11 cellular contexts compared by ENCODE assay signal in the genomic region with DNA sequence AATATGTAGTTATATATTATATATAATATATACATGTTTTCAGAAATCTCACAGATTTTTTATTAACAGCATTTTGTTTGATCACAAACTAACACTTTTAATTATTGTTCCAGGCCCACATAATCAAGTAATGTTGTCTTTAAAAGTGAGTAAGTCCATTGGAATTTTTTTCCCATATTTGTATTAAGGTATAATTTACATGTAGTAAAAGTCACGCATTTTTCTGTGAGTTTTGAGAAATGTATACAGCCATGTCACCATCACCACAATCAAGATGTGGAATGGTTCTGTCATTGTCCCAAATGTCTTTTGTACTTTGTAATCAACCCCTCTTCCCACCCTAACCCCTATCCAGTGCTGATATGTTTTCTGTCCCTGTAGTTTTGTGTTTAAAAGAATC.
DNase-seq lines count a peak whose midpoint lies in the region; ATAC-seq and TF ChIP-seq lines count a peak whose summit lies in the region.
"Had no signal": no experiment of that assay in that cellular context is flagged by ENCODE, and none has a peak within 500 bp of the region (broad histone marks: within the 10 kb centered on the region; RNA-seq: fewer than 3 reads in every experiment).

No MANE protein-coding gene starts in this region.

- DNase-seq in MCF 10A (ENCODE audit: unreplicated experiment) (no peak), mammary epithelial cell (no peak), Panc1 (ENCODE audit: low read depth, low spot score) (no peak), choroid plexus epithelial cell (ENCODE audit: low read depth) (peak; percentile 16), dedifferentiated amniotic fluid mesenchymal stem cell (ENCODE audit: extremely low spot score) (no peak), brain microvascular endothelial cell (no peak), uterus (no peak)
- DNase-seq: ACHN; CD4-positive, CD25-positive, alpha-beta regulatory T cell had no signal

- H3K27ac Mint-ChIP-seq in MCF 10A (ENCODE audit: low read depth, unreplicated experiment) = peak overlapping the region; percentile 57
- H3K27ac Mint-ChIP-seq: CD4-positive, CD25-positive, alpha-beta regulatory T cell had no signal

- H3K36me3 ChIP-seq in mammary epithelial cell (ENCODE audit: insufficient read depth, low read length) (no peaks in the 10 kb centered on the region), Panc1 (ENCODE audit: control insufficient read depth, insufficient read depth, low read length) (no peaks in the 10 kb centered on the region), brain microvascular endothelial cell (replicated peaks) (no peaks in the 10 kb centered on the region), uterus (no peaks in the 10 kb centered on the region)
- H3K36me3 ChIP-seq: BLaER1 treated with 17β-estradiol and CSF1 and Interleukin-3, amounts not matched to agents 10 nM and 100 nM had no signal

- H4K20me1 ChIP-seq in mammary epithelial cell (ENCODE audit: insufficient read depth, low read length) = no peaks in the 10 kb centered on the region
- H4K20me1 ChIP-seq: BLaER1 treated with 17β-estradiol and CSF1 and Interleukin-3, amounts not matched to agents 10 nM and 100 nM had no signal

- TF ChIP-seq CTCF in MCF 10A (IDR thresholded peaks at IDR 0.05; ENCODE audit: unreplicated experiment) (no peak), mammary epithelial cell (conservative IDR thresholded peaks at IDR 0.05 in 1 of 2, IDR thresholded peaks at IDR 0.05 in 1 of 2; ENCODE audit: extremely low read depth in 1 of 2, insufficient read depth in 1 of 2, low read depth in 1 of 2, low read length in 2 of 2) (no peak), Panc1 (IDR thresholded peaks at IDR 0.05) (no peak), choroid plexus epithelial cell (conservative IDR thresholded peaks at IDR 0.05; ENCODE audit: low read depth, low read length) (no peak), brain microvascular endothelial cell (IDR thresholded peaks at IDR 0.05; ENCODE audit: low read depth, low read length, missing control alignments) (no peak), uterus (IDR thresholded peaks at IDR 0.05) (no peak)

- H3K4me1 ChIP-seq in mammary epithelial cell (ENCODE audit: insufficient read depth, low read length) = peaks cover 4% of the 10 kb centered on the region
- H3K4me1 ChIP-seq in Panc1 (ENCODE audit: control insufficient read depth, insufficient read depth, low read length) = peaks cover 7% of the 10 kb centered on the region; the same call in 1 of the 2 replicates
- H3K4me1 ChIP-seq in uterus = no peaks in the 10 kb centered on the region
- H3K4me1 ChIP-seq: BLaER1 treated with 17β-estradiol and CSF1 and Interleukin-3, amounts not matched to agents 10 nM and 100 nM had no signal

- H3K4me3 Mint-ChIP-seq in MCF 10A (ENCODE audit: unreplicated experiment) = no peak overlapping the region
- H3K4me3 Mint-ChIP-seq: CD4-positive, CD25-positive, alpha-beta regulatory T cell had no signal

- POLR2A ChIA-PET in MCF 10A (lab: Yijun Ruan, JAX) (no interaction called here), Panc1 (lab: Charles Lee) (no interaction called here)

- peaks cover 23% of the 10 kb centered on the region for H3K4me1 Mint-ChIP-seq in MCF 10A (ENCODE audit: insufficient read depth, unreplicated experiment)
- H3K4me1 Mint-ChIP-seq: CD4-positive, CD25-positive, alpha-beta regulatory T cell had no signal

- H3K79me2 ChIP-seq in mammary epithelial cell (ENCODE audit: insufficient read depth, low read length) = no peaks in the 10 kb centered on the region

- H3K27me3 Mint-ChIP-seq in MCF 10A (ENCODE audit: insufficient read depth, unreplicated experiment) = no peaks in the 10 kb centered on the region

- intact Hi-C loops in MCF 10A (cut with micrococcal nuclease) (no loop called here), mammary epithelial cell (cut with micrococcal nuclease) (no loop called here), Panc1 (cut with micrococcal nuclease; ENCODE audit: unreplicated experiment) (no loop called here), uterus (cut with DNase I; ENCODE audit: low total_unique reads) (no loop called here)

- no peaks in the 10 kb centered on the region for H3K9me3 Mint-ChIP-seq in MCF 10A (ENCODE audit: unreplicated experiment)

- TF ChIP-seq POLR2A in uterus (IDR thresholded peaks at IDR 0.05) = no peak

- no peak overlapping the region for H3K9ac ChIP-seq in mammary epithelial cell (ENCODE audit: insufficient read depth, low read length)
- H3K9ac ChIP-seq: BLaER1 treated with 17β-estradiol and CSF1 and Interleukin-3, amounts not matched to agents 10 nM and 100 nM had no signal

- in situ Hi-C loops in mammary epithelial cell (cut with MboI; ENCODE audit: low sequenced_read_pairs in 2 of 2) (no loop called here), Panc1 (cut with HindIII; ENCODE audit: low pct_unique_long_range_greater_than_20kb, low sequenced_read_pairs) (no loop called here), brain microvascular endothelial cell (cut with HindIII; ENCODE audit: low pct_ligation_motif_present, low sequenced_read_pairs) (no loop called here)

- H2AFZ ChIP-seq in mammary epithelial cell (ENCODE audit: low read depth, low read length) = no peak overlapping the region

- H3K4me3 ChIP-seq in mammary epithelial cell (replicated peaks in 1 of 3; ENCODE audit: insufficient read depth in 1 of 3, low read depth in 2 of 3, low read length in 3 of 3) = no peak overlapping the region
- H3K4me3 ChIP-seq in Panc1 (ENCODE audit: low read depth in 2 of 2, low read length in 2 of 2) = no peak overlapping the region
- H3K4me3 ChIP-seq in choroid plexus epithelial cell (ENCODE audit: low read depth, low read length) = no peak overlapping the region
- no peak overlapping the region for H3K4me3 ChIP-seq in brain microvascular endothelial cell (ENCODE audit: low read depth, low read length)
- no peak overlapping the region for H3K4me3 ChIP-seq in uterus
- H3K4me3 ChIP-seq: BLaER1 treated with 17β-estradiol and CSF1 and Interleukin-3, amounts not matched to agents 10 nM and 100 nM had no signal

- no peaks in the 10 kb centered on the region for H3K27me3 ChIP-seq in mammary epithelial cell (ENCODE audit: insufficient read depth, low read length)
- no peaks in the 10 kb centered on the region for H3K27me3 ChIP-seq in Panc1 (ENCODE audit: control insufficient read depth, insufficient read depth, low read length)
- no peaks in the 10 kb centered on the region for H3K27me3 ChIP-seq in brain microvascular endothelial cell (replicated peaks)
- no peaks in the 10 kb centered on the region for H3K27me3 ChIP-seq in uterus
- H3K27me3 ChIP-seq: BLaER1 treated with 17β-estradiol and CSF1 and Interleukin-3, amounts not matched to agents 10 nM and 100 nM had no signal

- H3K4me2 ChIP-seq in mammary epithelial cell (ENCODE audit: insufficient read depth, low read depth, low read length) = no peak overlapping the region
- H3K4me2 ChIP-seq: BLaER1 treated with 17β-estradiol and CSF1 and Interleukin-3, amounts not matched to agents 10 nM and 100 nM had no signal

- H3K9me3 ChIP-seq in mammary epithelial cell (replicated peaks; ENCODE audit: insufficient read depth, low read length) (no peaks in the 10 kb centered on the region), Panc1 (ENCODE audit: control insufficient read depth, insufficient read depth, low read depth, low read length) (no peaks in the 10 kb centered on the region), uterus (no peaks in the 10 kb centered on the region)

- H3K27ac ChIP-seq in mammary epithelial cell (ENCODE audit: insufficient read depth, low read depth, low read length) (no peak overlapping the region), Panc1 (ENCODE audit: low read length) (peak overlapping the region; percentile 84), brain microvascular endothelial cell (no peak overlapping the region), uterus (no peak overlapping the region)
- H3K27ac ChIP-seq: BLaER1 treated with 17β-estradiol and CSF1 and Interleukin-3, amounts not matched to agents 10 nM and 100 nM had no signal

- BruUV-seq in MCF 10A (replicated peaks; lab: Mats Ljungman, UMichigan) = no TSS peak
- no TSS peak for BruUV-seq in mammary epithelial cell (replicated peaks; lab: Mats Ljungman, UMichigan)
- no TSS peak for BruUV-seq in Panc1 (replicated peaks; lab: Mats Ljungman, UMichigan)

- CTCF ChIA-PET in MCF 10A (lab: Yijun Ruan, JAX) = no interaction called here
- CTCF ChIA-PET in mammary epithelial cell (lab: Charles Lee; ENCODE audit: low non-redundant PET) = no interaction called here
- CTCF ChIA-PET in Panc1 (lab: Charles Lee) = no interaction called here

- no peak for ATAC-seq in Panc1
- no peak for ATAC-seq in GM18502 (IDR thresholded peaks at IDR 0.05; ENCODE audit: poor library complexity, unreplicated experiment)

- no peaks in the 10 kb centered on the region for H3K36me3 Mint-ChIP-seq in MCF 10A (ENCODE audit: insufficient read depth, unreplicated experiment)
- H3K36me3 Mint-ChIP-seq: CD4-positive, CD25-positive, alpha-beta regulatory T cell had no signal

- dilution Hi-C loops in mammary epithelial cell (cut with HindIII; ENCODE audit: low sequenced_read_pairs) = no loop called here

- WGBS in mammary epithelial cell (ENCODE audit: low coverage, missing lambda C conversion rate) = 100% methylated on average over 1 of the region's 1 CpG
